13 cellular contexts compared by ENCODE assay signal in the genomic region with DNA sequence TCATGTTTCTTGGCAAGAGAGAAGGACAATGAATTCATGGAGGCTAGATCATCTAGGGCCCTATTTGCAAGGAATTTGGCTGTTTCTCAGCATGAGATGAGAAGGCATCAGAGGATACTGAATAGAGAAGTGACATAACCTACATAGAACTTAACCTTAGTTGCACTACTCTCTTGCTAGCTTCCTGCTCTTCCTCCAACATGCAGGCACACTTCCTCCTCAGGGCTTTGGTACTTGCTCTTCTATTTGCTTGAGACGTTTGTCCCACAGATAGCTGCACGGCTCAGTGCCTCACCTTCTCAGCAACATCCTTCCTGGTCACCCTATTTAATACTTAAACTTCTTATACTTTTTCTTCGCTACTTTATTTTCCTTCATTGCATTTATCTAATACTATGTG. TPM values are rescaled to one million over a fixed set of nuclear protein-coding genes. Genes with fewer than 3 reads are reported as not detected.
DNase-seq lines count a peak whose midpoint lies in the region; ATAC-seq and TF ChIP-seq lines count a peak whose summit lies in the region.
"Had no signal": no experiment of that assay in that cellular context is flagged by ENCODE, and none has a peak within 500 bp of the region (broad histone marks: within the 10 kb centered on the region; RNA-seq: fewer than 3 reads in every experiment).

No MANE protein-coding gene starts in this region.

- CTCF ChIA-PET in mammary epithelial cell (lab: Charles Lee; ENCODE audit: low non-redundant PET): no interaction called here

- H3K9ac ChIP-seq in mammary epithelial cell (ENCODE audit: insufficient read depth, low read length): no peak overlapping the region

- dilution Hi-C loops in mammary epithelial cell (cut with HindIII; ENCODE audit: low sequenced_read_pairs): no loop called here

- no peak overlapping the region for H3K4me3 ChIP-seq in mammary epithelial cell (replicated peaks in 1 of 3; ENCODE audit: insufficient read depth in 1 of 3, low read depth in 2 of 3, low read length in 3 of 3)
- H3K4me3 ChIP-seq: skin epidermis had no signal

- peaks cover 2% of the 10 kb centered on the region for H3K4me1 Mint-ChIP-seq in activated CD4-positive, alpha-beta T cell treated with anti-CD3 and anti-CD28 coated beads, Interleukin-2, amount 10 ng/mL, durations not matched to agents 24 days and 14 days
- H3K4me1 Mint-ChIP-seq: natural killer cell had no signal

- no peak overlapping the region for H3K4me2 ChIP-seq in mammary epithelial cell (ENCODE audit: insufficient read depth, low read depth, low read length)

- peak; percentile 64 for ATAC-seq in GM18498 (IDR thresholded peaks at IDR 0.05; ENCODE audit: unreplicated experiment)
- peak; percentile 78 for ATAC-seq in GM21360 (IDR thresholded peaks at IDR 0.05; ENCODE audit: unreplicated experiment)
- peak; percentile 83 for ATAC-seq in HG03025 (IDR thresholded peaks at IDR 0.05; ENCODE audit: low FRiP score, unreplicated experiment)
- no peak for ATAC-seq in left cardiac atrium
- ATAC-seq: activated CD4-positive, CD25-positive, alpha-beta regulatory T cell treated with anti-CD3 and anti-CD28 coated beads, Interleukin-2, amount 50 U/mL, for 24 hours; natural killer cell; Panc1 had no signal

- H2AFZ ChIP-seq in mammary epithelial cell (ENCODE audit: low read depth, low read length): no peak overlapping the region

- H3K4me3 Mint-ChIP-seq in activated CD4-positive, alpha-beta T cell treated with anti-CD3 and anti-CD28 coated beads, Interleukin-2, amount 10 ng/mL, durations not matched to agents 24 days and 14 days: no peak overlapping the region
- H3K4me3 Mint-ChIP-seq: natural killer cell had no signal

- H3K36me3 Mint-ChIP-seq in activated CD4-positive, alpha-beta T cell treated with anti-CD3 and anti-CD28 coated beads, Interleukin-2, amount 10 ng/mL, durations not matched to agents 24 days and 14 days (ENCODE audit: low read depth): no peaks in the 10 kb centered on the region
- H3K36me3 Mint-ChIP-seq: natural killer cell had no signal

- peaks cover 9% of the 10 kb centered on the region for H3K9me3 ChIP-seq in mammary epithelial cell (replicated peaks; ENCODE audit: insufficient read depth, low read length)

- no peaks in the 10 kb centered on the region for H3K36me3 ChIP-seq in mammary epithelial cell (ENCODE audit: insufficient read depth, low read length)

- no peaks in the 10 kb centered on the region for H3K27me3 Mint-ChIP-seq in activated CD4-positive, alpha-beta T cell treated with anti-CD3 and anti-CD28 coated beads, Interleukin-2, amount 10 ng/mL, durations not matched to agents 24 days and 14 days

- no peaks in the 10 kb centered on the region for H4K20me1 ChIP-seq in mammary epithelial cell (ENCODE audit: insufficient read depth, low read length)

- H3K9me3 Mint-ChIP-seq in activated CD4-positive, alpha-beta T cell treated with anti-CD3 and anti-CD28 coated beads, Interleukin-2, amount 10 ng/mL, durations not matched to agents 24 days and 14 days: no peaks in the 10 kb centered on the region
- H3K9me3 Mint-ChIP-seq: natural killer cell had no signal

- H3K27me3 ChIP-seq in mammary epithelial cell (ENCODE audit: insufficient read depth, low read length): no peaks in the 10 kb centered on the region

- H3K79me2 ChIP-seq in mammary epithelial cell (ENCODE audit: insufficient read depth, low read length): no peaks in the 10 kb centered on the region

- WGBS in mammary epithelial cell (ENCODE audit: low coverage, missing lambda C conversion rate): 96% methylated on average over 3 of the region's 3 CpGs

- no peak overlapping the region for H3K27ac ChIP-seq in mammary epithelial cell (ENCODE audit: insufficient read depth, low read depth, low read length)
- H3K27ac ChIP-seq: skin epidermis had no signal

- H3K4me1 ChIP-seq in mammary epithelial cell (ENCODE audit: insufficient read depth, low read length): peaks cover 9% of the 10 kb centered on the region

- intact Hi-C loops in activated CD4-positive, alpha-beta T cell treated with anti-CD3 and anti-CD28 coated beads, Interleukin-2, amount 10 ng/mL, durations not matched to agents 24 days and 14 days (cut with micrococcal nuclease): no loop called here
- intact Hi-C loops in left cardiac atrium (cut with DNase I): no loop called here
- intact Hi-C loops in mammary epithelial cell (cut with micrococcal nuclease): no loop called here

- no TSS peak for BruUV-seq in mammary epithelial cell (replicated peaks; lab: Mats Ljungman, UMichigan)

- DNase-seq in NOMO-1 treated with dmso at 0.1 percent for 144 hours (lab: John Stamatoyannopoulos, UW; ENCODE audit: unreplicated experiment) (peak; percentile 1), left cardiac atrium (no peak), mammary epithelial cell (no peak)
- DNase-seq in stimulated activated CD4-positive, alpha-beta T cell treated with anti-CD3 and anti-CD28 coated beads, Interleukin-4, amount 100 ng/mL, for 4 hours: no peak
- DNase-seq in activated CD4-positive, alpha-beta T cell treated with anti-CD3 and anti-CD28 coated beads, Interleukin-2, amount 10 ng/mL, durations not matched to agents 24 days and 14 days: no peak
- DNase-seq: activated gamma-delta T cell treated with Interleukin-2 at 50 U/mL for 16 hours, natural killer cell had no signal

- no peak overlapping the region for H3K27ac Mint-ChIP-seq in activated CD4-positive, alpha-beta T cell treated with anti-CD3 and anti-CD28 coated beads, Interleukin-2, amount 10 ng/mL, durations not matched to agents 24 days and 14 days
- H3K27ac Mint-ChIP-seq: natural killer cell had no signal

- in situ Hi-C loops in mammary epithelial cell (cut with MboI; ENCODE audit: low sequenced_read_pairs in 2 of 2): no loop called here

- no peak for TF ChIP-seq CTCF in mammary epithelial cell (conservative IDR thresholded peaks at IDR 0.05 in 1 of 2, IDR thresholded peaks at IDR 0.05 in 1 of 2; ENCODE audit: extremely low read depth in 1 of 2, insufficient read depth in 1 of 2, low read depth in 1 of 2, low read length in 2 of 2)

RNA-seq across cellular contexts. Expression of gene LANCL1, which starts 20.0 kb away (rescaled TPM):
- 32.3 and 34.2 TPM in 2 replicates for total RNA-seq in activated CD4-positive, alpha-beta T cell treated with anti-CD3 and anti-CD28 coated beads, Interleukin-2, amount 10 ng/mL, durations not matched to agents 24 days and 14 days
- 10 to 100 TPM; 46.7 to 48.3 TPM for total RNA-seq in left cardiac atrium
- total RNA-seq in mammary epithelial cell: 10 to 100 TPM; 67.5 to 94.0 TPM
- polyA plus RNA-seq in mammary epithelial cell: 50.8 TPM
- polyA minus RNA-seq in mammary epithelial cell: 154 TPM

RNA-seq across cellular contexts. Expression of gene CPS1, which starts 59.9 kb away (rescaled TPM):
- total RNA-seq in activated CD4-positive, alpha-beta T cell treated with anti-CD3 and anti-CD28 coated beads, Interleukin-2, amount 10 ng/mL, durations not matched to agents 24 days and 14 days: 0.75 and 0.88 TPM in 2 replicates
- total RNA-seq in left cardiac atrium (1 to 10 TPM; 2.7 to 3.0 TPM), mammary epithelial cell (10 to 100 TPM; 20.3 to 27.8 TPM)
- polyA plus RNA-seq in mammary epithelial cell: 14.9 TPM
- polyA minus RNA-seq in mammary epithelial cell: 115 TPM

Comparison
In these comparisons a context has a peak if more than half of its experiments do, and no peak if none do; other contexts are left out.
1. ATAC-seq: peak in GM18498 (single experiment), GM21360 (single experiment) and HG03025 (single experiment); none in left cardiac atrium (0 of 2).
2. RNA of gene CPS1, which starts 59.9 kb away (total RNA-seq): 20.3 to 27.8 TPM in mammary epithelial cell; 2.7 to 3.0 TPM in left cardiac atrium and 0.75 to 0.88 TPM in activated CD4-positive, alpha-beta T cell treated with anti-CD3 and anti-CD28 coated beads, Interleukin-2, amount 10 ng/mL, durations not matched to agents 24 days and 14 days; every median in the first group is over 4 times any median in the second.